ENCODE assay signal across 8 cellular contexts in genomic region chr17:49851387-49852291, GRCh38. TPM values are rescaled to one million over a fixed set of nuclear protein-coding genes. Genes with fewer than 3 reads are reported as not detected.
DNase-seq lines count a peak whose midpoint lies in the region; ATAC-seq and TF ChIP-seq lines count a peak whose summit lies in the region.

No MANE protein-coding gene starts in this region.

- ATAC-seq in GM19035 (IDR thresholded peaks at IDR 0.05; ENCODE audit: unreplicated experiment): no peak

- H3K27ac ChIP-seq in duodenal mucosa (ENCODE audit: low read depth, low read length): no peak overlapping the region

- peak overlapping the region; percentile 10 to 37 for H3K9ac ChIP-seq in duodenal mucosa (ENCODE audit: low read depth in 1 of 2, low read length in 2 of 2)

- peaks cover 10 to 13% of the 10 kb centered on the region in 2 donors for H3K27me3 ChIP-seq in duodenal mucosa (ENCODE audit: control insufficient read depth in 1 of 2, insufficient read depth in 2 of 2, low read length in 2 of 2)

- DNase-seq in NCI-H1694 (lab: John Stamatoyannopoulos, UW) (peak; percentile 56), lung microvascular endothelial cell (ENCODE audit: low read depth in 2 of 2) (peak; percentile 64 to 88), DMS114 treated with DMSO at 0.1 percent for 48 hours (lab: John Stamatoyannopoulos, UW; ENCODE audit: unreplicated experiment) (no peak)
- DNase-seq in activated CD4-positive, alpha-beta T cell treated with anti-CD3 and anti-CD28 coated beads, Interleukin-2, amount 50 U/mL, for 24 hours (ENCODE audit: low read depth in 1 of 2, low spot score in 1 of 2): peak; percentile 35 to 52
- DNase-seq in stimulated activated CD4-positive, alpha-beta T cell treated with anti-CD3 and anti-CD28 coated beads, TNF-alpha, amount 100 ng/mL, for 24 hours (ENCODE audit: low read depth in 3 of 3): peak; percentile 27 to 61 (median 39)

- no peaks in the 10 kb centered on the region for H3K9me3 ChIP-seq in duodenal mucosa (ENCODE audit: control insufficient read depth in 1 of 2, low read length in 2 of 2)

- H3K36me3 ChIP-seq in duodenal mucosa (ENCODE audit: control insufficient read depth in 1 of 2, insufficient read depth in 2 of 2, low read length in 2 of 2): no peaks in the 10 kb centered on the region

- TF ChIP-seq CTCF in GM12872 (IDR thresholded peaks at IDR 0.05; ENCODE audit: insufficient read depth, low read depth, low read length): peak; percentile 73

- peaks cover 9 to 17% of the 10 kb centered on the region in 2 donors for H3K4me1 ChIP-seq in duodenal mucosa (ENCODE audit: control insufficient read depth in 1 of 2, insufficient read depth in 2 of 2, low read length in 2 of 2)

- peak overlapping the region; percentile 65 to 70 for H3K4me3 ChIP-seq in duodenal mucosa (ENCODE audit: low read depth in 1 of 2, low read length in 2 of 2)

RNA-seq across cellular contexts. Expression of gene TAC4, which starts 3.8 kb away (rescaled TPM):
- not detected in 2 replicates for total RNA-seq in lung microvascular endothelial cell
